In genomic region chr6:52403086-52403485, GRCh38 we compare ENCODE assay signal across 27 cellular contexts.
"Had no signal": no experiment of that assay in that cellular context is flagged by ENCODE, and none has a peak within 500 bp of the region (broad histone marks: within the 10 kb centered on the region; RNA-seq: fewer than 3 reads in every experiment).

No MANE protein-coding gene starts in this region.

- H3K4me1 ChIP-seq: psoas muscle, thyroid gland had no signal

- H3K9me3 ChIP-seq: esophagus squamous epithelium, left lung, psoas muscle, thyroid gland had no signal

- ATAC-seq: activated CD4-positive, CD25-positive, alpha-beta regulatory T cell treated with anti-CD3 and anti-CD28 coated beads, Interleukin-2, amount 50 U/mL, for 24 hours; left lung; psoas muscle; stimulated activated effector memory CD8-positive, alpha-beta T cell treated with anti-CD3 and anti-CD28 coated beads, Interleukin-12 subunit alpha, Interleukin-12 subunit beta, amount 100 ng/mL, for 72 hours had no signal

- H3K27me3 Mint-ChIP-seq: central memory CD8-positive, alpha-beta T cell; naive B cell; stimulated activated naive CD8-positive, alpha-beta T cell treated with anti-CD3 and anti-CD28 coated beads, Interleukin-15, Interleukin-2, amounts not matched to agents 100 ng/mL and 50 ng/mL, for 24 hours had no signal

- H3K36me3 ChIP-seq: thyroid gland, WERI-Rb-1 had no signal

- H3K4me3 ChIP-seq: esophagus squamous epithelium, left lung, lung, psoas muscle, thyroid gland had no signal

- H3K27me3 ChIP-seq: esophagus squamous epithelium, left lung, thyroid gland had no signal

- H3K9ac ChIP-seq: parathyroid adenoma had no signal

- H3K4me3 Mint-ChIP-seq: activated naive CD4-positive, alpha-beta T cell treated with anti-CD3 and anti-CD28 coated beads for 36 hours; central memory CD8-positive, alpha-beta T cell; neural crest cell; stimulated activated effector memory CD8-positive, alpha-beta T cell treated with anti-CD3 and anti-CD28 coated beads, Interleukin-12 subunit alpha, Interleukin-12 subunit beta, amount 100 ng/mL, for 72 hours; stimulated activated naive CD8-positive, alpha-beta T cell treated with anti-CD3 and anti-CD28 coated beads, Interleukin-15, Interleukin-2, amounts not matched to agents 100 ng/mL and 50 ng/mL, for 24 hours; T-helper 1 cell treated with Interleukin-12 subunit alpha and Interleukin-12 subunit beta and Interleukin-4 antibody, amounts not matched to agents 30 μg/mL and 1 μg/mL, for 36 hours had no signal

- DNase-seq: activated CD4-positive, alpha-beta T cell treated with anti-CD3 and anti-CD28 coated beads for 48 hours; activated CD4-positive, alpha-beta T cell treated with anti-CD3 and anti-CD28 coated beads, Interleukin-2, amount 50 U/mL, for 48 hours; activated CD8-positive, alpha-beta memory T cell treated with anti-CD3 and anti-CD28 coated beads for 24 hours; activated effector memory CD4-positive, alpha-beta T cell treated with anti-CD3 and anti-CD28 coated beads, Interleukin-2, amount 50 U/mL, for 16 hours; activated naive CD4-positive, alpha-beta T cell treated with anti-CD3 and anti-CD28 coated beads for 36 hours; amniotic stem cell; effector CD8-positive, alpha-beta T cell; esophagus squamous epithelium; left lung; naive B cell; occipital lobe; psoas muscle; stimulated activated CD4-positive, alpha-beta T cell treated with anti-CD3 and anti-CD28 coated beads, Interleukin-12 subunit alpha, Interleukin-12 subunit beta, amount 100 ng/mL, for 4 hours; stimulated activated CD4-positive, alpha-beta T cell treated with anti-CD3 and anti-CD28 coated beads, Interleukin-4, amount 100 ng/mL, for 24 hours; SW 1271; T1000; thyroid gland; WERI-Rb-1 had no signal

- H3K27ac ChIP-seq: epithelial cell of prostate, esophagus squamous epithelium, left lung, parathyroid adenoma, psoas muscle, thyroid gland, WERI-Rb-1 had no signal

- H3K27ac Mint-ChIP-seq: activated naive CD4-positive, alpha-beta T cell treated with anti-CD3 and anti-CD28 coated beads for 36 hours; naive B cell; stimulated activated effector memory CD8-positive, alpha-beta T cell treated with anti-CD3 and anti-CD28 coated beads, Interleukin-12 subunit alpha, Interleukin-12 subunit beta, amount 100 ng/mL, for 72 hours; stimulated activated naive CD8-positive, alpha-beta T cell treated with anti-CD3 and anti-CD28 coated beads, Interleukin-15, Interleukin-2, amounts not matched to agents 100 ng/mL and 50 ng/mL, for 24 hours; T-helper 1 cell treated with Interleukin-12 subunit alpha and Interleukin-12 subunit beta and Interleukin-4 antibody, amounts not matched to agents 30 μg/mL and 1 μg/mL, for 36 hours had no signal
